ENCODE assay signal across 21 cellular contexts in the genomic region with DNA sequence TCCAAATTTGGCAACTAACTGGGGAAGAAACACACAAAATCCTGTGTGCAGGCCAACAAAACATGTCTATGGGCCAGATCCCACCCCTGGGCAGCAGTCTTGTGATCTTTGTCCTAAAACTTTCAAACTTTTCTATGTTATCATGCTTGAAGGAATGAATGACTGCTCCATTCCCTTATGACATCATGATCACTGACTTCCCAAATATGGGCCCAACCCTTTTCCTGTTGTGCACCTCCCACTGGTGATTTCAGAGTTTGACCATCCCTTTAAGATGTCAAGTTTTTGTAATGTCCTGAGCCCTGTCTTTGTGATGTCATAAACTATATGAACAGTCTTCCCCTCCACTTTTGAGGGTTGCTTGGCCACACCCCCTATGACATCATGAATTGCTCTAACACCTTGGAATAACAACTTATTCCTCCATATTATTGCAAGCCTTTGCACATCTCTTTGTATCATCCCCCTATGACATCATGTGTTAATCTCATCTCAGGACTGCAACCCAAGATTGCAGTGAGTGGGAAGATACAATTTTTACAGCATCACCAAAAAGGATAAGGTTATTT. TPM values are rescaled to one million over a fixed set of nuclear protein-coding genes. Genes with fewer than 3 reads are reported as not detected.
DNase-seq lines count a peak whose midpoint lies in the region; ATAC-seq, FAIRE-seq and TF ChIP-seq lines count a peak whose summit lies in the region.
"Had no signal": no experiment of that assay in that cellular context is flagged by ENCODE, and none has a peak within 500 bp of the region (broad histone marks: within the 10 kb centered on the region; RNA-seq: fewer than 3 reads in every experiment).

No MANE protein-coding gene starts in this region.

- H3K36me3 ChIP-seq in H1 (ENCODE audit: control insufficient read depth in 2 of 4, insufficient read depth in 4 of 4, low read length in 3 of 4) (no peaks in the 10 kb centered on the region), SK-N-SH (replicated peaks in 1 of 2; ENCODE audit: control insufficient read depth in 1 of 2, insufficient read depth in 2 of 2, low read length in 1 of 2) (no peaks in the 10 kb centered on the region)

- no peak for TF ChIP-seq CTCF in H1 (IDR thresholded peaks at IDR 0.05; ENCODE audit: control extremely low read depth in 1 of 3, insufficient read depth in 1 of 3, low read depth in 1 of 3, low read length in 3 of 3)
- no peak for TF ChIP-seq CTCF in SK-N-SH (IDR thresholded peaks at IDR 0.05)

- no peaks in the 10 kb centered on the region for H3K79me1 ChIP-seq in H1 (ENCODE audit: low read depth, low read length)

- H2BK15ac ChIP-seq in H1 (ENCODE audit: low read length) = no peak overlapping the region

- H3K27me3 ChIP-seq in H1 (replicated peaks in 1 of 4; ENCODE audit: control insufficient read depth in 3 of 4, extremely low read depth in 1 of 4, insufficient read depth in 3 of 4, low read length in 3 of 4) (no peaks in the 10 kb centered on the region), SK-N-SH (ENCODE audit: insufficient read depth) (no peaks in the 10 kb centered on the region)

- no peak for TF ChIP-seq EP300 in H1 (IDR thresholded peaks at IDR 0.05; ENCODE audit: borderline replicate concordance in 1 of 2, low read depth in 2 of 2, low read length in 2 of 2)
- no peak for TF ChIP-seq EP300 in SK-N-SH (IDR thresholded peaks at IDR 0.05; ENCODE audit: borderline replicate concordance in 1 of 2, low read depth in 1 of 2, low read length in 1 of 2)

- H3K9me2 ChIP-seq in SK-N-SH = no peaks in the 10 kb centered on the region

- H2AK5ac ChIP-seq in H1 (ENCODE audit: low read depth, low read length) = no peak overlapping the region

- DNase-seq in M059J (ENCODE audit: low read depth) (peak; percentile 21), H1 (ENCODE audit: low read depth in 1 of 2, low spot score in 2 of 2) (no peak), kidney tubule cell (ENCODE audit: low spot score) (peak; percentile 31), SK-N-SH (no peak), NCI-H2227 treated with DMSO at 0.1 percent for 48 hours (lab: John Stamatoyannopoulos, UW) (no peak)
- DNase-seq: AML-193; Caco-2; CD4-positive, CD25-positive, alpha-beta regulatory T cell; DMS153; H9; KG1; NCI-H1048; NCI-H1436 treated with DMSO at 0.1 percent for 48 hours; NCI-H2081 treated with DMSO at 0.1 percent for 48 hours; NCI-H524; SHP77 had no signal

- H2BK5ac ChIP-seq in H1 (ENCODE audit: low read depth, low read length) = no peak overlapping the region

- H3K14ac ChIP-seq in H1 (ENCODE audit: insufficient read length) = no peak overlapping the region

- H3K4ac ChIP-seq in H1 (replicated peaks; ENCODE audit: insufficient read length, low read depth, low read length) = no peak overlapping the region

- no peak overlapping the region for H3K4me3 ChIP-seq in H1 (ENCODE audit: extremely low read depth in 1 of 4, insufficient read depth in 2 of 4, low read depth in 3 of 4, low read length in 4 of 4)
- no peak overlapping the region for H3K4me3 ChIP-seq in SK-N-SH (ENCODE audit: low read depth in 2 of 2, low read length in 1 of 2)

- H3K79me2 ChIP-seq in H1 (ENCODE audit: control insufficient read depth in 1 of 2, insufficient read depth in 2 of 2, low read length in 2 of 2) (no peaks in the 10 kb centered on the region), SK-N-SH (ENCODE audit: insufficient read depth) (no peaks in the 10 kb centered on the region)

- H3K23me2 ChIP-seq in H1 (ENCODE audit: low read depth, low read length) = no peaks in the 10 kb centered on the region

- H4K20me1 ChIP-seq in H1 (replicated peaks in 1 of 2; ENCODE audit: control insufficient read depth in 1 of 2, insufficient read depth in 2 of 2, low read length in 2 of 2) = no peaks in the 10 kb centered on the region
- no peaks in the 10 kb centered on the region for H4K20me1 ChIP-seq in SK-N-SH (ENCODE audit: insufficient read depth)

- peaks cover 9% of the 10 kb centered on the region for H3F3A ChIP-seq in SK-N-SH (replicated peaks; ENCODE audit: insufficient read depth)

- no peak for TF ChIP-seq POLR2A in H1 (IDR thresholded peaks at IDR 0.05; ENCODE audit: control extremely low read depth in 1 of 2, low read depth in 2 of 2, low read length in 2 of 2)

- no peak overlapping the region for H3K27ac ChIP-seq in H1 (ENCODE audit: low read depth, low read length)
- H3K27ac ChIP-seq in SK-N-SH (ENCODE audit: low read depth in 2 of 2, low read length in 1 of 2) = no peak overlapping the region

- no peak overlapping the region for H2BK20ac ChIP-seq in H1 (ENCODE audit: low read length)

- CTCF ChIA-PET in H1 (lab: Charles Lee; ENCODE audit: partially characterized antibody) = no interaction called here
- CTCF ChIA-PET in SK-N-SH (lab: Yijun Ruan, JAX) = no interaction called here

- H4K91ac ChIP-seq in H1 (replicated peaks; ENCODE audit: insufficient read length, low read length) = no peak overlapping the region

- no peak for TF ChIP-seq RAD21 in H1 (IDR thresholded peaks at IDR 0.05 in 1 of 2, conservative IDR thresholded peaks at IDR 0.05 in 1 of 2; ENCODE audit: low read depth in 2 of 2, low read length in 2 of 2)
- TF ChIP-seq RAD21 in SK-N-SH (IDR thresholded peaks at IDR 0.05; ENCODE audit: low read length) = no peak

- H3K9me3 ChIP-seq in H1 (ENCODE audit: insufficient read depth in 2 of 2, low read depth in 1 of 2, low read length in 1 of 2) = no peaks in the 10 kb centered on the region
- H3K9me3 ChIP-seq in SK-N-SH = no peaks in the 10 kb centered on the region
- H3K9me3 ChIP-seq: Caco-2 had no signal

- H3K4me1 ChIP-seq in H1 (replicated peaks in 1 of 4; ENCODE audit: control insufficient read depth in 3 of 4, insufficient read depth in 4 of 4, low read length in 3 of 4) = no peaks in the 10 kb centered on the region
- H3K4me1 ChIP-seq in SK-N-SH (ENCODE audit: control insufficient read depth in 1 of 2, insufficient read depth in 2 of 2, low read depth in 1 of 2, low read length in 1 of 2) = no peaks in the 10 kb centered on the region

- no peak overlapping the region for H4K8ac ChIP-seq in H1 (ENCODE audit: extremely low read depth, insufficient read depth, low read length)

- no peak overlapping the region for H2BK12ac ChIP-seq in H1 (ENCODE audit: low read depth, low read length)

- no peak for FAIRE-seq in H1 (lab: Jason Lieb, UNC)
- FAIRE-seq: GM19239, RCC 7860 had no signal

- H2AFZ ChIP-seq in H1 (ENCODE audit: low read length) = no peak overlapping the region
- no peak overlapping the region for H2AFZ ChIP-seq in SK-N-SH (ENCODE audit: low read depth)

- H3K4me2 ChIP-seq in H1 (ENCODE audit: insufficient read depth in 1 of 2, low read depth in 2 of 2, low read length in 2 of 2) (no peak overlapping the region), SK-N-SH (no peak overlapping the region)

- no peak overlapping the region for H3K18ac ChIP-seq in H1 (ENCODE audit: extremely low read depth, low read length)

- H3K23ac ChIP-seq in H1 (ENCODE audit: insufficient read length) = no peak overlapping the region

- H3K9ac ChIP-seq in H1 (replicated peaks in 1 of 4; ENCODE audit: extremely low read depth in 1 of 4, low read depth in 3 of 4, low read length in 3 of 4) (no peak overlapping the region), SK-N-SH (no peak overlapping the region)

- H2BK120ac ChIP-seq in H1 (replicated peaks; ENCODE audit: low read depth, low read length) = no peak overlapping the region

- peak; percentile 12 for ATAC-seq in GM18868 (IDR thresholded peaks at IDR 0.05; ENCODE audit: unreplicated experiment)
- ATAC-seq in GM19023 (IDR thresholded peaks at IDR 0.05; ENCODE audit: unreplicated experiment) = no peak
- ATAC-seq: SK-N-SH treated with all-trans-retinoic acid at 6 μM for 48 hours had no signal

- H4K5ac ChIP-seq in H1 (ENCODE audit: insufficient read length, low read depth, low read length) = no peak overlapping the region

- POLR2A ChIA-PET in H1 (lab: Charles Lee; ENCODE audit: partially characterized antibody) = no interaction called here
- POLR2A ChIA-PET in SK-N-SH (lab: Yijun Ruan, JAX) = no interaction called here

- H3K56ac ChIP-seq in H1 (replicated peaks; ENCODE audit: insufficient read length, low read depth, low read length) = no peak overlapping the region

TF ChIP-seq in H1, 55 proteins besides CTCF, POLR2A, EP300 and RAD21:
- TF ChIP-seq SAP30 (IDR thresholded peaks at IDR 0.05; ENCODE audit: insufficient read depth, insufficient replicate concordance, low read length) (no peak), CREB1 (IDR thresholded peaks at IDR 0.05) (peak; percentile 38; the same call in 1 of the 2 replicates)

TF ChIP-seq in SK-N-SH, 30 proteins besides CTCF, POLR2A, EP300 and RAD21 (continues in another document):
- TF ChIP-seq POLR2AphosphoS5 (IDR thresholded peaks at IDR 0.05; ENCODE audit: low read depth, low read length) = no peak

RNA-seq across cellular contexts. Expression of a gene that starts 16.5 kb away (rescaled TPM):
- total RNA-seq in M059J (2014; rRNA removed; shearing (Covaris generic)) = 126 and 173 TPM in 2 replicates
- total RNA-seq in H1 (2021; fragmentation: NEBNext Ultra II Directional; extraction: Animal tissue kit (Norgen Biotek cat#: 25700)) = 27.9 and 34.2 TPM in 2 replicates
- 4.1 and 9.0 TPM in 2 replicates for polyA plus RNA-seq in H1 (2011; rRNA removed)
- 10.2 TPM for polyA plus RNA-seq in H1 (2011; cell fraction: cytosol; rRNA removed)
- 8.3 TPM for polyA plus RNA-seq in H1 (2011; cell fraction: nucleus; rRNA removed)
- polyA plus RNA-seq in H1 (2012, experiment 1 of 2) = 14.9 to 31.0 TPM (median 17.2 TPM) in 4 replicates
- polyA plus RNA-seq in H1 (2012, experiment 2 of 2) = 1.7 TPM
- 48.4 TPM for polyA plus RNA-seq in H1 (2013, experiment 1 of 2)
- 59.6 TPM for polyA plus RNA-seq in H1 (2013, experiment 2 of 2)
- polyA minus RNA-seq in H1 (2011; rRNA and poly(A)+ RNA removed) = 11.8 and 16.6 TPM in 2 replicates
- 12.0 TPM for polyA minus RNA-seq in H1 (2011; cell fraction: cytosol; rRNA and poly(A)+ RNA removed)
- 13.0 TPM for polyA minus RNA-seq in H1 (2011; cell fraction: nucleus; rRNA and poly(A)+ RNA removed)
- polyA plus RNA-seq in SK-N-SH (2012; rRNA removed) = 23.9 and 25.0 TPM in 2 replicates
- polyA plus RNA-seq in SK-N-SH (2012; cell fraction: cytosol; rRNA removed) = 34.5 and 53.2 TPM in 2 replicates
- 8.0 and 16.6 TPM in 2 replicates for polyA plus RNA-seq in SK-N-SH (2012; cell fraction: nucleus; rRNA removed)

RNA-seq across cellular contexts. Expression of a gene that starts 52.2 kb away (rescaled TPM):
- total RNA-seq in M059J (2014; rRNA removed; shearing (Covaris generic)) = 23.3 and 29.8 TPM in 2 replicates
- total RNA-seq in H1 (2021; fragmentation: NEBNext Ultra II Directional; extraction: Animal tissue kit (Norgen Biotek cat#: 25700)) = 117 and 127 TPM in 2 replicates
- 11.8 and 20.1 TPM in 2 replicates for polyA plus RNA-seq in H1 (2011; rRNA removed)
- polyA plus RNA-seq in H1 (2011; cell fraction: cytosol; rRNA removed) = 26.5 TPM
- polyA plus RNA-seq in H1 (2011; cell fraction: nucleus; rRNA removed) = 11.5 TPM
- 16.7 to 54.4 TPM (median 25.8 TPM) in 4 replicates for polyA plus RNA-seq in H1 (2012, experiment 1 of 2)
- polyA plus RNA-seq in H1 (2012, experiment 2 of 2) = 1.3 TPM
- 46.7 TPM for polyA plus RNA-seq in H1 (2013, experiment 1 of 2)
- polyA plus RNA-seq in H1 (2013, experiment 2 of 2) = 44.0 TPM
- 56.4 and 84.7 TPM in 2 replicates for polyA minus RNA-seq in H1 (2011; rRNA and poly(A)+ RNA removed)
- 36.6 TPM for polyA minus RNA-seq in H1 (2011; cell fraction: cytosol; rRNA and poly(A)+ RNA removed)
- 89.3 TPM for polyA minus RNA-seq in H1 (2011; cell fraction: nucleus; rRNA and poly(A)+ RNA removed)
- polyA plus RNA-seq in SK-N-SH (2012; rRNA removed) = 9.3 and 13.3 TPM in 2 replicates
- 13.8 and 15.6 TPM in 2 replicates for polyA plus RNA-seq in SK-N-SH (2012; cell fraction: cytosol; rRNA removed)
- polyA plus RNA-seq in SK-N-SH (2012; cell fraction: nucleus; rRNA removed) = 7.8 and 19.2 TPM in 2 replicates

Comparison
In these comparisons a context has a peak if more than half of its experiments do, and no peak if none do; other contexts are left out.
1. DNase-seq: peak in M059J (single experiment) and kidney tubule cell (single experiment); none in H1 (0 of 2), SK-N-SH (single experiment) and NCI-H2227 treated with DMSO at 0.1 percent for 48 hours (single experiment).